7 cellular contexts compared by ENCODE assay signal in genomic region chr19:46678110-46678732, GRCh38. TPM values are rescaled to one million over a fixed set of nuclear protein-coding genes. Genes with fewer than 3 reads are reported as not detected.
DNase-seq lines count a peak whose midpoint lies in the region; ATAC-seq and TF ChIP-seq lines count a peak whose summit lies in the region.

No MANE protein-coding gene starts in this region.

- ATAC-seq in esophagus mucosa (peak; percentile 52), HG02678 (IDR thresholded peaks at IDR 0.05; ENCODE audit: unreplicated experiment) (no peak)

- CTCF ChIA-PET in HEK293T (lab: Yijun Ruan, JAX): interaction anchor here (0.7 kb wide), 1 partner anchor 16 kb away, joined by 3 read pairs; no protein-coding TSS in a partner anchor

- POLR2A ChIA-PET in HEK293T (lab: Yijun Ruan, JAX): no interaction called here

- peak; percentile 79 for DNase-seq in HEK293T (ENCODE audit: extremely low spot score)
- peak; percentile 32 to 33 for DNase-seq in activated CD4-positive, alpha-beta T cell treated with anti-CD3 and anti-CD28 coated beads, Interleukin-2, amount 50 U/mL, for 24 hours (ENCODE audit: low read depth in 1 of 2, low spot score in 1 of 2)
- DNase-seq in stimulated activated CD8-positive, alpha-beta memory T cell treated with anti-CD3 and anti-CD28 coated beads, Interleukin-7, amount 100 ng/mL, for 48 hours (ENCODE audit: extremely low read depth in 1 of 2, low read depth in 1 of 2): peak; percentile 46 to 62
- no peak for DNase-seq in NCI-H1105 (lab: John Stamatoyannopoulos, UW)
- DNase-seq in mucosa of gallbladder (ENCODE audit: low spot score): no peak

TF ChIP-seq in HEK293T, 16 proteins besides CTCF, POLR2A, EP300 and RAD21:
- TF ChIP-seq FOXA1 (IDR thresholded peaks at IDR 0.05): no peak
- TF ChIP-seq, protein P1, sequence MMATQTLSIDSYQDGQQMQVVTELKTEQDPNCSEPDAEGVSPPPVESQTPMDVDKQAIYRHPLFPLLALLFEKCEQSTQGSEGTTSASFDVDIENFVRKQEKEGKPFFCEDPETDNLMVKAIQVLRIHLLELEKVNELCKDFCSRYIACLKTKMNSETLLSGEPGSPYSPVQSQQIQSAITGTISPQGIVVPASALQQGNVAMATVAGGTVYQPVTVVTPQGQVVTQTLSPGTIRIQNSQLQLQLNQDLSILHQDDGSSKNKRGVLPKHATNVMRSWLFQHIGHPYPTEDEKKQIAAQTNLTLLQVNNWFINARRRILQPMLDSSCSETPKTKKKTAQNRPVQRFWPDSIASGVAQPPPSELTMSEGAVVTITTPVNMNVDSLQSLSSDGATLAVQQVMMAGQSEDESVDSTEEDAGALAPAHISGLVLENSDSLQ (IDR thresholded peaks at IDR 0.05): no peak
- TF ChIP-seq CTBP1 (IDR thresholded peaks at IDR 0.05; ENCODE audit: borderline replicate concordance): no peak
- no peak for TF ChIP-seq SP1 (IDR thresholded peaks at IDR 0.05)
- TF ChIP-seq FOXM1 (IDR thresholded peaks at IDR 0.05; ENCODE audit: borderline replicate concordance): no peak
- TF ChIP-seq LEF1 (IDR thresholded peaks at IDR 0.05; ENCODE audit: borderline replicate concordance): no peak
- TF ChIP-seq L3MBTL2 (conservative IDR thresholded peaks at IDR 0.05): no peak

RNA-seq across cellular contexts. Expression of gene DACT3, which starts 17.2 kb away (rescaled TPM):
- total RNA-seq in esophagus mucosa (0.32 TPM), mucosa of gallbladder (31.0 TPM)

RNA-seq across cellular contexts. Expression of gene PRKD2, which starts 38.7 kb away (rescaled TPM):
- total RNA-seq in esophagus mucosa: 31.4 TPM
- 61.5 TPM for total RNA-seq in mucosa of gallbladder

RNA-seq across cellular contexts. Expression of gene GNG8, which starts 42.2 kb away (rescaled TPM):
- total RNA-seq in esophagus mucosa (not detected), mucosa of gallbladder (not detected)

RNA-seq across cellular contexts. Expression of gene PTGIR, which starts 53.3 kb away (rescaled TPM):
- 0.12 TPM for total RNA-seq in esophagus mucosa
- total RNA-seq in mucosa of gallbladder: 1.7 TPM

Comparison
In these comparisons a context has a peak if more than half of its experiments do, and no peak if none do; other contexts are left out.
1. DNase-seq: peak in HEK293T (single experiment), activated CD4-positive, alpha-beta T cell treated with anti-CD3 and anti-CD28 coated beads, Interleukin-2, amount 50 U/mL, for 24 hours (2 of 2) and stimulated activated CD8-positive, alpha-beta memory T cell treated with anti-CD3 and anti-CD28 coated beads, Interleukin-7, amount 100 ng/mL, for 48 hours (2 of 2); none in NCI-H1105 (single experiment) and mucosa of gallbladder (single experiment).
2. RNA of gene DACT3, which starts 17.2 kb away (total RNA-seq): 31.0 TPM in mucosa of gallbladder (single experiment); 0.32 TPM in esophagus mucosa (single experiment); every median in the first group is over 10 times any median in the second.